Comparison of ENCODE assay signal across 9 cellular contexts in genomic region chr2:159287733-159288132, GRCh38. TPM values are rescaled to one million over a fixed set of nuclear protein-coding genes. Genes with fewer than 3 reads are reported as not detected.
DNase-seq lines count a peak whose midpoint lies in the region; ATAC-seq and TF ChIP-seq lines count a peak whose summit lies in the region.
"Had no signal": no experiment of that assay in that cellular context is flagged by ENCODE, and none has a peak within 500 bp of the region (broad histone marks: within the 10 kb centered on the region; RNA-seq: fewer than 3 reads in every experiment).

No MANE protein-coding gene starts in this region.

- peaks cover 14% of the 10 kb centered on the region for H3K4me1 Mint-ChIP-seq in activated naive CD8-positive, alpha-beta T cell treated with anti-CD3 and anti-CD28 coated beads, Interleukin-2, amount 10 ng/mL, durations not matched to agents 7 days and 5 days
- peaks cover 29% of the 10 kb centered on the region for H3K4me1 Mint-ChIP-seq in activated naive CD8-positive, alpha-beta T cell treated with anti-CD3 and anti-CD28 coated beads for 36 hours

- H3K27me3 Mint-ChIP-seq in activated naive CD8-positive, alpha-beta T cell treated with anti-CD3 and anti-CD28 coated beads, Interleukin-2, amount 10 ng/mL, durations not matched to agents 7 days and 5 days, result no peaks in the 10 kb centered on the region
- no peaks in the 10 kb centered on the region for H3K27me3 Mint-ChIP-seq in activated naive CD8-positive, alpha-beta T cell treated with anti-CD3 and anti-CD28 coated beads for 36 hours

- no peaks in the 10 kb centered on the region for H3K27me3 ChIP-seq in left lung
- H3K27me3 ChIP-seq in tibial nerve, result no peaks in the 10 kb centered on the region
- no peaks in the 10 kb centered on the region for H3K27me3 ChIP-seq in aorta (ENCODE audit: control insufficient read depth in 1 of 2, insufficient read depth in 2 of 2, low read length in 1 of 2)

- POLR2A ChIA-PET in activated naive CD8-positive, alpha-beta T cell treated with anti-CD3 and anti-CD28 coated beads, Interleukin-2, amount 10 ng/mL, durations not matched to agents 7 days and 5 days (lab: Charles Lee), result interaction anchor here (3.0 kb wide), 1 partner anchor 424 kb away, joined by 20 read pairs; the partner anchor contains the start of gene MARCHF7

- H3K9me3 ChIP-seq in SK-N-MC (ENCODE audit: low read depth, low read length) (no peaks in the 10 kb centered on the region), left lung (no peaks in the 10 kb centered on the region), tibial nerve (no peaks in the 10 kb centered on the region), aorta (ENCODE audit: control insufficient read depth, low read length) (no peaks in the 10 kb centered on the region)

- H3K27ac Mint-ChIP-seq in activated naive CD8-positive, alpha-beta T cell treated with anti-CD3 and anti-CD28 coated beads, Interleukin-2, amount 10 ng/mL, durations not matched to agents 7 days and 5 days, result no peak overlapping the region
- no peak overlapping the region for H3K27ac Mint-ChIP-seq in activated naive CD8-positive, alpha-beta T cell treated with anti-CD3 and anti-CD28 coated beads for 36 hours

- peak overlapping the region; percentile 23 for H3K9ac ChIP-seq in SK-N-MC (ENCODE audit: insufficient read length)

- H3K9me3 Mint-ChIP-seq in activated naive CD8-positive, alpha-beta T cell treated with anti-CD3 and anti-CD28 coated beads, Interleukin-2, amount 10 ng/mL, durations not matched to agents 7 days and 5 days, result no peaks in the 10 kb centered on the region
- no peaks in the 10 kb centered on the region for H3K9me3 Mint-ChIP-seq in activated naive CD8-positive, alpha-beta T cell treated with anti-CD3 and anti-CD28 coated beads for 36 hours

- TF ChIP-seq CTCF in left lung (IDR thresholded peaks at IDR 0.05), result no peak
- TF ChIP-seq CTCF in tibial nerve (IDR thresholded peaks at IDR 0.05), result no peak

- no peak for DNase-seq in activated naive CD8-positive, alpha-beta T cell treated with anti-CD3 and anti-CD28 coated beads, Interleukin-2, amount 10 ng/mL, durations not matched to agents 7 days and 5 days
- DNase-seq in activated naive CD8-positive, alpha-beta T cell treated with anti-CD3 and anti-CD28 coated beads for 36 hours, result no peak
- DNase-seq in SK-N-MC (ENCODE audit: low read depth, low spot score), result no peak
- DNase-seq in left lung, result no peak
- no peak for DNase-seq in tibial nerve (ENCODE audit: low spot score in 2 of 2)
- no peak for DNase-seq in aorta
- DNase-seq in head of caudate nucleus, result no peak
- no peak for DNase-seq in stimulated activated CD4-positive, alpha-beta T cell treated with anti-CD3 and anti-CD28 coated beads, Interleukin-15, amount 100 ng/mL, for 24 hours
- DNase-seq: effector CD4-positive, alpha-beta T cell had no signal

- intact Hi-C loops in left lung (cut with DNase I) (no loop called here), aorta (cut with DNase I) (no loop called here), head of caudate nucleus (cut with DNase I) (loop anchor here (10.0 kb wide), 1 partner anchor 427 kb away; the partner anchor contains the start of gene MARCHF7)

- ATAC-seq in activated naive CD8-positive, alpha-beta T cell treated with anti-CD3 and anti-CD28 coated beads, Interleukin-2, amount 10 ng/mL, durations not matched to agents 7 days and 5 days (ENCODE audit: low read depth), result no peak
- no peak for ATAC-seq in left lung
- no peak for ATAC-seq in aorta (ENCODE audit: low FRiP score)

- H3K27ac ChIP-seq in SK-N-MC, result peak overlapping the region; percentile 63
- peak overlapping the region; percentile 91 to 93 for H3K27ac ChIP-seq in left lung
- H3K27ac ChIP-seq in tibial nerve, result peak overlapping the region in 3 of 4 donors; percentile 87 to 95 (median 92)
- H3K27ac ChIP-seq in aorta (ENCODE audit: low read depth in 1 of 2, low read length in 2 of 2), result no peak overlapping the region

- peaks cover 0 to 33% of the 10 kb centered on the region in 2 donors for H3K4me1 ChIP-seq in left lung
- peaks cover 0 to 34% (median 7%) of the 10 kb centered on the region in 4 donors for H3K4me1 ChIP-seq in tibial nerve
- H3K4me1 ChIP-seq in aorta (ENCODE audit: control insufficient read depth in 1 of 2, insufficient read depth in 2 of 2, low read length in 2 of 2), result no peaks in the 10 kb centered on the region

- H3K36me3 ChIP-seq in SK-N-MC (ENCODE audit: insufficient read depth, low read length), result no peaks in the 10 kb centered on the region; the same call in 1 of the 2 replicates
- H3K36me3 ChIP-seq in left lung, result no peaks in the 10 kb centered on the region
- H3K36me3 ChIP-seq in tibial nerve, result peaks cover 0 to 2% (median 0%) of the 10 kb centered on the region in 3 donors
- H3K36me3 ChIP-seq in aorta (ENCODE audit: control insufficient read depth in 1 of 2, insufficient read depth in 2 of 2, low read length in 1 of 2), result no peaks in the 10 kb centered on the region

- no peaks in the 10 kb centered on the region for H3K36me3 Mint-ChIP-seq in activated naive CD8-positive, alpha-beta T cell treated with anti-CD3 and anti-CD28 coated beads, Interleukin-2, amount 10 ng/mL, durations not matched to agents 7 days and 5 days
- peaks cover 3% of the 10 kb centered on the region for H3K36me3 Mint-ChIP-seq in activated naive CD8-positive, alpha-beta T cell treated with anti-CD3 and anti-CD28 coated beads for 36 hours

- peak overlapping the region; percentile 83 for H3K4me3 Mint-ChIP-seq in activated naive CD8-positive, alpha-beta T cell treated with anti-CD3 and anti-CD28 coated beads, Interleukin-2, amount 10 ng/mL, durations not matched to agents 7 days and 5 days
- H3K4me3 Mint-ChIP-seq in activated naive CD8-positive, alpha-beta T cell treated with anti-CD3 and anti-CD28 coated beads for 36 hours, result no peak overlapping the region

- no peak for TF ChIP-seq POLR2A in tibial nerve (IDR thresholded peaks at IDR 0.05)

- no peak for TF ChIP-seq EP300 in tibial nerve (IDR thresholded peaks at IDR 0.05)

- H3K4me3 ChIP-seq in SK-N-MC, result no peak overlapping the region
- H3K4me3 ChIP-seq in left lung, result no peak overlapping the region
- H3K4me3 ChIP-seq in tibial nerve, result no peak overlapping the region
- H3K4me3 ChIP-seq in aorta (ENCODE audit: low read length in 2 of 2), result no peak overlapping the region

RNA-seq across cellular contexts. Expression of gene WDSUB1, which starts 1.2 kb away (rescaled TPM):
- total RNA-seq in activated naive CD8-positive, alpha-beta T cell treated with anti-CD3 and anti-CD28 coated beads, Interleukin-2, amount 10 ng/mL, durations not matched to agents 7 days and 5 days, result 1 to 10 TPM; 5.3 to 5.6 TPM
- total RNA-seq in activated naive CD8-positive, alpha-beta T cell treated with anti-CD3 and anti-CD28 coated beads for 36 hours, result 1 to 10 TPM; 5.7 to 6.8 TPM
- total RNA-seq in left lung (10 to 100 TPM; 11.3 to 13.4 TPM), tibial nerve (1 to 10 TPM; 4.3 to 7.0 (median 6.1) TPM), aorta (10 to 100 TPM in 1 of 2 donors, 1 to 10 TPM in 1; 5.2 to 11.3 TPM)
- 1 to 10 TPM; 7.5 to 9.6 TPM for polyA plus RNA-seq in aorta

Comparison
In these comparisons a context has a peak if more than half of its experiments do, and no peak if none do; other contexts are left out.
1. H3K27ac ChIP-seq: peak in SK-N-MC (single experiment), left lung (2 of 2) and tibial nerve (3 of 4); none in aorta (0 of 2).